9 cellular contexts compared by ENCODE assay signal in the genomic region with DNA sequence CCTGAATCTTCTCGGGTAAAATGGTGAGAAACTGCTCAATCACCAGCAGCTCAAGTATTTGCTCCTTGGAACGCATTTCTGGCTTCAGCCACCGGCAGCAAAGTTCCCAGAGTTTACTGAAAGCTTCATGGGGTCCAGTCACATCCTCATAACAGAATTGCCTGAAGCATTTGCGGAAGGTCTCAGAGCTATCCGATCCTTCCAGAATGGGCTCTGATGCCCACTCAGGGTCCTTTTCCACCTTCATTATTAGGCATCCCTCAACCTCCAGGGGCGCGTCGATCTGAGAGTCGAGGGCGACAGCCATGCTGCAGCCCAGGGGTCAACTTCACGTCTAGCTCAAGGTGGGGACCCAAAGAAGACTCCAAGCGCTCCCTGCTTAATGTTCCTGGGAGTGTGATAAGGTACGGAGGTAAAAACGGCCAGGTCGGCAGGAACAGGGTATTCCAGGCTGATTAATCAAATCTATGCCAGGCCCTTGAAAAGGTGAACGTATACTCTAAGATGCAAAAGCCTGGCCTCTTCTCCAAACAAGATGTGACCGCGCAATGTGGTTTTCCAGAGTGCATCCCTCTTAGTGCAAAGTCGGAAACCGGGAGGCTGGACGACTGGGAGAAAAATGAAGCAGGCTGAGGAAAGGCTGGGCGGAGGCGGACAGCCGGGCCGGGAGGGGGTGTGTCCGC. TPM values are rescaled to one million over a fixed set of nuclear protein-coding genes. Genes with fewer than 3 reads are reported as not detected.
DNase-seq lines count a peak whose midpoint lies in the region; ATAC-seq and TF ChIP-seq lines count a peak whose summit lies in the region.
"Had no signal": no experiment of that assay in that cellular context is flagged by ENCODE, and none has a peak within 500 bp of the region (broad histone marks: within the 10 kb centered on the region; RNA-seq: fewer than 3 reads in every experiment).

No MANE protein-coding gene starts in this region.

- no peaks in the 10 kb centered on the region for H3K27me3 ChIP-seq in PC-9 (ENCODE audit: insufficient read depth, low read depth)
- H3K27me3 ChIP-seq in vagina = no peaks in the 10 kb centered on the region

- H3K27ac ChIP-seq in PC-9 = peak overlapping the region; percentile 96
- H3K27ac ChIP-seq in vagina = peak overlapping the region; percentile 93

- H3K27me3 Mint-ChIP-seq in mesothelial cell of epicardium (ENCODE audit: low read depth) = no peaks in the 10 kb centered on the region

- peaks cover 29% of the 10 kb centered on the region for H4K20me1 ChIP-seq in PC-9 (ENCODE audit: insufficient read depth)

- peak overlapping the region; percentile 89 for H3K4me3 ChIP-seq in PC-9
- peak overlapping the region; percentile 62 for H3K4me3 ChIP-seq in choroid plexus epithelial cell (ENCODE audit: low read depth, low read length)
- H3K4me3 ChIP-seq in vagina = peak overlapping the region; percentile 68 to 93

- peak overlapping the region; percentile 76 for H3K4me3 Mint-ChIP-seq in mesothelial cell of epicardium

- DNase-seq in NCI-H748 (lab: John Stamatoyannopoulos, UW; ENCODE audit: unreplicated experiment) = peak; percentile 48
- DNase-seq in NCI-H748 treated with DMSO at 0.1 percent for 48 hours (lab: John Stamatoyannopoulos, UW) = no peak
- no peak for DNase-seq in PC-9
- peak; percentile 31 for DNase-seq in choroid plexus epithelial cell (ENCODE audit: low read depth)
- DNase-seq in mesothelial cell of epicardium (ENCODE audit: low spot score in 2 of 2, unreplicated experiment in 2 of 2) = peak in 1 of 2 experiments; percentile 40
- peak in 1 of 2 donors; percentile 87 for DNase-seq in vagina (ENCODE audit: extremely low spot score in 2 of 2)
- DNase-seq in NCI-H187 treated with DMSO at 0.1 percent for 48 hours (lab: John Stamatoyannopoulos, UW) = no peak

- intact Hi-C loops in PC-9 (cut with micrococcal nuclease; ENCODE audit: unreplicated experiment) = loop anchor here (5.0 to 10.0 kb wide), 3 partner anchors 105 to 720 kb away; partner anchors contain the start of gene RBBP6
- intact Hi-C loops in vagina (cut with DNase I) = no loop called here

- TF ChIP-seq POLR2A in vagina (IDR thresholded peaks at IDR 0.05) = no peak

- no peaks in the 10 kb centered on the region for H3K9me3 ChIP-seq in PC-9 (ENCODE audit: insufficient read depth, low read depth)
- no peaks in the 10 kb centered on the region for H3K9me3 ChIP-seq in vagina

- H3K4me2 ChIP-seq in PC-9 = peak overlapping the region; percentile 97

- H2AFZ ChIP-seq in PC-9 = peak overlapping the region; percentile 85

- no peaks in the 10 kb centered on the region; the same call in 1 of the 2 replicates for H3K9me2 ChIP-seq in PC-9 (ENCODE audit: insufficient read depth)

- TSS peak; percentile 67 for BruUV-seq in PC-9 (replicated peaks; lab: Mats Ljungman, UMichigan)

- H3K36me3 ChIP-seq in PC-9 (ENCODE audit: low read depth) (no peaks in the 10 kb centered on the region), vagina (peaks cover 3 to 11% of the 10 kb centered on the region in 2 donors)

- TF ChIP-seq CTCF in PC-9 (conservative IDR thresholded peaks at IDR 0.05) (no peak), choroid plexus epithelial cell (conservative IDR thresholded peaks at IDR 0.05; ENCODE audit: low read depth, low read length) (peak; percentile 32), mesothelial cell of epicardium (IDR thresholded peaks at IDR 0.05; ENCODE audit: unreplicated experiment) (no peak), vagina (IDR thresholded peaks at IDR 0.05) (no peak)

- H3F3A ChIP-seq in PC-9 (ENCODE audit: insufficient read depth, low read depth) = peaks cover 5% of the 10 kb centered on the region; the same call in 1 of the 2 replicates

- H3K9me3 Mint-ChIP-seq in mesothelial cell of epicardium = no peaks in the 10 kb centered on the region

- CTCF ChIA-PET in PC-9 (lab: Charles Lee) = interaction anchor here (0.7 kb wide), 2 partner anchors 31 to 569 kb away, joined by 3 to 4 read pairs; no protein-coding TSS in a partner anchor

- peak overlapping the region; percentile 79 for H3K27ac Mint-ChIP-seq in mesothelial cell of epicardium

- H3K79me2 ChIP-seq in PC-9 (ENCODE audit: low read depth) = peaks cover 58% of the 10 kb centered on the region

- ATAC-seq in HG02678 (IDR thresholded peaks at IDR 0.05; ENCODE audit: unreplicated experiment) = peak; percentile 5

- H3K36me3 Mint-ChIP-seq in mesothelial cell of epicardium = peaks cover 12% of the 10 kb centered on the region

- POLR2A ChIA-PET in PC-9 (lab: Charles Lee; ENCODE audit: unreplicated experiment) = no interaction called here

- H3K4me1 Mint-ChIP-seq in mesothelial cell of epicardium = peaks cover 43% of the 10 kb centered on the region

- H3K4me1 ChIP-seq in PC-9 (replicated peaks; ENCODE audit: insufficient read depth) (peaks cover 21% of the 10 kb centered on the region), vagina (peaks cover 42% of the 10 kb centered on the region)

RNA-seq across cellular contexts. Expression of gene ZKSCAN2, which starts 0.7 kb away (rescaled TPM):
- 4.5 and 6.5 TPM in 2 replicates for total RNA-seq in PC-9 (2021)
- 20.0 to 21.5 TPM (median 21.4 TPM) in 3 replicates for total RNA-seq in mesothelial cell of epicardium
- 3.7 TPM for total RNA-seq in vagina

RNA-seq across cellular contexts. Expression of gene AQP8, which starts 40.2 kb away (rescaled TPM):
- total RNA-seq in PC-9 (2021) (not detected in 2 replicates), mesothelial cell of epicardium (0.18 TPM in 1 of 3 replicates, not detected in the others), vagina (not detected)
- total RNA-seq: frontal cortex had no signal

Comparison
In these comparisons a context has a peak if more than half of its experiments do, and no peak if none do; other contexts are left out.
1. DNase-seq: peak in NCI-H748 (single experiment) and choroid plexus epithelial cell (single experiment); none in NCI-H748 treated with DMSO at 0.1 percent for 48 hours (single experiment), PC-9 (0 of 2) and NCI-H187 treated with DMSO at 0.1 percent for 48 hours (single experiment).
2. Peak in every context shown above with its lines, with median percentiles within 50 percentile points of each other: H3K4me3 ChIP-seq.